In genomic region chr2:144414324-144414845, GRCh38 we compare ENCODE assay signal across 8 cellular contexts.
DNase-seq lines count a peak whose midpoint lies in the region; ATAC-seq and TF ChIP-seq lines count a peak whose summit lies in the region.

No MANE protein-coding gene starts in this region.

- no peak overlapping the region for H2BK5ac ChIP-seq in mesenchymal stem cell (ENCODE audit: low read depth, low read length, poor library complexity, severe bottlenecking)

- H4K8ac ChIP-seq in mesenchymal stem cell (ENCODE audit: low read length): no peak overlapping the region

- no peak overlapping the region for H3K23ac ChIP-seq in mesenchymal stem cell (ENCODE audit: low read length in 2 of 2)

- no peak overlapping the region for H3K4me2 ChIP-seq in mesenchymal stem cell (ENCODE audit: low read length, poor library complexity, severe bottlenecking)

- peak overlapping the region in 1 of 2 experiments; percentile 9 for H3K4me3 ChIP-seq in mesenchymal stem cell (ENCODE audit: insufficient read depth in 1 of 2, low read depth in 1 of 2, low read length in 2 of 2)

- peaks cover 12% of the 10 kb centered on the region for H3K4me1 Mint-ChIP-seq in WTC11

- H3K4me1 ChIP-seq in mesenchymal stem cell (ENCODE audit: control insufficient read depth, insufficient read depth, low read depth, low read length): peaks cover 1% of the 10 kb centered on the region

- no peak overlapping the region for H2AK5ac ChIP-seq in mesenchymal stem cell (ENCODE audit: low read length, severe bottlenecking)

- H3K9ac ChIP-seq in mesenchymal stem cell (ENCODE audit: low read length): peak overlapping the region; percentile 71

- CTCF ChIA-PET in WTC11 (lab: Charles Lee): no interaction called here

- H3K27me3 Mint-ChIP-seq in WTC11 (ENCODE audit: low read depth): no peaks in the 10 kb centered on the region

- peak; percentile 23 to 35 for DNase-seq in activated CD4-positive, alpha-beta T cell treated with anti-CD3 and anti-CD28 coated beads, Interleukin-2, amount 50 U/mL, for 48 hours
- no peak for DNase-seq in activated CD4-positive, alpha-beta T cell treated with anti-CD3 and anti-CD28 coated beads, Interleukin-2, amount 50 U/mL, for 1 hour
- DNase-seq in mesenchymal stem cell (peak; percentile 94), GDM1 (lab: John Stamatoyannopoulos, UW) (no peak), cerebellar nuclear complex (lab: John Stamatoyannopoulos, UW) (no peak), WTC11 (ENCODE audit: low spot score) (no peak)

- no peak overlapping the region for H3K4me3 Mint-ChIP-seq in WTC11

- H3K27ac Mint-ChIP-seq in WTC11: no peak overlapping the region

- H3K36me3 Mint-ChIP-seq in WTC11: no peaks in the 10 kb centered on the region

- H3K4ac ChIP-seq in mesenchymal stem cell (ENCODE audit: low read depth in 1 of 2, low read length in 2 of 2): peak overlapping the region in 1 of 2 experiments; percentile 0

- H3K14ac ChIP-seq in mesenchymal stem cell (ENCODE audit: low read length in 2 of 2): no peak overlapping the region

- no peak overlapping the region for H2BK12ac ChIP-seq in mesenchymal stem cell (ENCODE audit: low read length in 2 of 2)

- H2BK120ac ChIP-seq in mesenchymal stem cell (ENCODE audit: low read depth, low read length): peak overlapping the region; percentile 42

- no peak for TF ChIP-seq CTCF in WTC11 (IDR thresholded peaks at IDR 0.05)

- H3K79me1 ChIP-seq in mesenchymal stem cell (replicated peaks; ENCODE audit: low read length, poor library complexity, severe bottlenecking): peaks cover 18% of the 10 kb centered on the region

- H3K18ac ChIP-seq in mesenchymal stem cell (ENCODE audit: low read depth in 1 of 2, low read length in 2 of 2): peak overlapping the region in 1 of 2 experiments; percentile 86

- peaks cover 5% of the 10 kb centered on the region for H3K9me3 Mint-ChIP-seq in WTC11

- H3K36me3 ChIP-seq in mesenchymal stem cell (ENCODE audit: control insufficient read depth in 1 of 2, insufficient read depth in 2 of 2, low read depth in 1 of 2, low read length in 2 of 2): peaks cover 0 to 50% of the 10 kb centered on the region in 2 experiments

- no peak overlapping the region for H2BK15ac ChIP-seq in mesenchymal stem cell (ENCODE audit: low read depth, poor library complexity, severe bottlenecking)

- POLR2A ChIA-PET in WTC11 (lab: Charles Lee): no interaction called here

- ATAC-seq in HG03159 (IDR thresholded peaks at IDR 0.05; ENCODE audit: unreplicated experiment): peak; percentile 54
- ATAC-seq in WTC11: no peak

- H3K27me3 ChIP-seq in mesenchymal stem cell (ENCODE audit: control insufficient read depth in 1 of 2, insufficient read depth in 1 of 2, low read length in 2 of 2): no peaks in the 10 kb centered on the region

- 62 to 89% (median 65%) methylated on average over 5 of the region's 5 CpGs for WGBS in adipose tissue, 3 donors
- WGBS in mesenchymal stem cell: 88% methylated on average over 5 of the region's 5 CpGs

- no peak overlapping the region for H4K91ac ChIP-seq in mesenchymal stem cell (ENCODE audit: low read length)

- peaks cover 4% of the 10 kb centered on the region for H3K9me3 ChIP-seq in mesenchymal stem cell (ENCODE audit: control insufficient read depth, low read length)

- no peak overlapping the region for H2AFZ ChIP-seq in mesenchymal stem cell (ENCODE audit: low read depth, low read length)

- peak overlapping the region; percentile 60 for H3K27ac ChIP-seq in adipose tissue (ENCODE audit: low read depth, low read length)
- no peak overlapping the region for H3K27ac ChIP-seq in mesenchymal stem cell (ENCODE audit: low read length, poor library complexity, severe bottlenecking)

TF ChIP-seq in WTC11, 78 proteins besides CTCF, POLR2A, EP300 and RAD21:
- no peak for TF ChIP-seq STAT6 (CRISPR knock-in tag; conservative IDR thresholded peaks at IDR 0.05; ENCODE audit: low read depth)
- TF ChIP-seq ATF1 (CRISPR knock-in tag; IDR thresholded peaks at IDR 0.05): no peak
- TF ChIP-seq, protein P1, sequence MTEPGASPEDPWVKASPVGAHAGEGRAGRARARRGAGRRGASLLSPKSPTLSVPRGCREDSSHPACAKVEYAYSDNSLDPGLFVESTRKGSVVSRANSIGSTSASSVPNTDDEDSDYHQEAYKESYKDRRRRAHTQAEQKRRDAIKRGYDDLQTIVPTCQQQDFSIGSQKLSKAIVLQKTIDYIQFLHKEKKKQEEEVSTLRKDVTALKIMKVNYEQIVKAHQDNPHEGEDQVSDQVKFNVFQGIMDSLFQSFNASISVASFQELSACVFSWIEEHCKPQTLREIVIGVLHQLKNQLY (CRISPR knock-in tag; IDR thresholded peaks at IDR 0.05): no peak
- no peak for TF ChIP-seq ZNF396 (CRISPR knock-in tag; IDR thresholded peaks at IDR 0.05; ENCODE audit: borderline replicate concordance)
- no peak for TF ChIP-seq ZNF423 (CRISPR knock-in tag; IDR thresholded peaks at IDR 0.05)
- no peak for TF ChIP-seq NFATC4 (CRISPR knock-in tag; IDR thresholded peaks at IDR 0.05)
- TF ChIP-seq NFE2L1 (CRISPR knock-in tag; IDR thresholded peaks at IDR 0.05): no peak
- no peak for TF ChIP-seq CREB1 (CRISPR knock-in tag; IDR thresholded peaks at IDR 0.05)
- TF ChIP-seq USF1 (CRISPR knock-in tag; IDR thresholded peaks at IDR 0.05): no peak
- TF ChIP-seq USF2 (CRISPR knock-in tag; IDR thresholded peaks at IDR 0.05): no peak
- TF ChIP-seq FOXK1 (CRISPR knock-in tag; IDR thresholded peaks at IDR 0.05): no peak
- no peak for TF ChIP-seq ZNF281 (CRISPR knock-in tag; IDR thresholded peaks at IDR 0.05)
- TF ChIP-seq TP53 (CRISPR knock-in tag; IDR thresholded peaks at IDR 0.05): no peak
- TF ChIP-seq FOXJ3 (CRISPR knock-in tag; IDR thresholded peaks at IDR 0.05; ENCODE audit: borderline replicate concordance): no peak
- TF ChIP-seq RORB (CRISPR knock-in tag; IDR thresholded peaks at IDR 0.05): no peak
- TF ChIP-seq ZNF138 (CRISPR knock-in tag; conservative IDR thresholded peaks at IDR 0.05): no peak
- no peak for TF ChIP-seq SOX15 (CRISPR knock-in tag; IDR thresholded peaks at IDR 0.05)
- no peak for TF ChIP-seq SMAD4 (CRISPR knock-in tag; IDR thresholded peaks at IDR 0.05)
- no peak for TF ChIP-seq ESRRA (CRISPR knock-in tag; IDR thresholded peaks at IDR 0.05; ENCODE audit: borderline replicate concordance)

Comparison
In these comparisons a context has a peak if more than half of its experiments do, and no peak if none do; other contexts are left out.
1. DNase-seq: peak in activated CD4-positive, alpha-beta T cell treated with anti-CD3 and anti-CD28 coated beads, Interleukin-2, amount 50 U/mL, for 48 hours (2 of 2) and mesenchymal stem cell (single experiment); none in activated CD4-positive, alpha-beta T cell treated with anti-CD3 and anti-CD28 coated beads, Interleukin-2, amount 50 U/mL, for 1 hour (single experiment), GDM1 (single experiment), cerebellar nuclear complex (0 of 2) and WTC11 (single experiment).